Comparison of ENCODE assay signal across 11 cellular contexts in genomic region chr19:5128251-5128931, GRCh38.
DNase-seq lines count a peak whose midpoint lies in the region; ATAC-seq and TF ChIP-seq lines count a peak whose summit lies in the region.
"Had no signal": no experiment of that assay in that cellular context is flagged by ENCODE, and none has a peak within 500 bp of the region (broad histone marks: within the 10 kb centered on the region; RNA-seq: fewer than 3 reads in every experiment).

No MANE protein-coding gene starts in this region.

- no peaks in the 10 kb centered on the region for H3K9me3 ChIP-seq in NT2/D1 (ENCODE audit: insufficient read depth, low read length)

- no peaks in the 10 kb centered on the region for H3K9me3 Mint-ChIP-seq in osteocyte (ENCODE audit: unreplicated experiment)
- H3K9me3 Mint-ChIP-seq in activated T-cell treated with anti-CD3 and anti-CD28 coated beads, Interleukin-2, amount 50 U/mL, for 4 hours, result no peaks in the 10 kb centered on the region
- H3K9me3 Mint-ChIP-seq: stimulated activated naive CD8-positive, alpha-beta T cell treated with anti-CD3 and anti-CD28 coated beads, Interleukin-15, amount 100 ng/mL, for 72 hours had no signal

- TF ChIP-seq CTCF in osteocyte (IDR thresholded peaks at IDR 0.05), result no peak

- no peak overlapping the region for H3K4me3 ChIP-seq in NT2/D1 (ENCODE audit: insufficient read length, low read depth)

- peak overlapping the region; percentile 62 for H3K27ac Mint-ChIP-seq in osteocyte (ENCODE audit: unreplicated experiment)
- H3K27ac Mint-ChIP-seq: stimulated activated naive CD8-positive, alpha-beta T cell treated with anti-CD3 and anti-CD28 coated beads, Interleukin-15, amount 100 ng/mL, for 72 hours had no signal

- no peak overlapping the region for H3K4me3 Mint-ChIP-seq in osteocyte (ENCODE audit: unreplicated experiment)
- H3K4me3 Mint-ChIP-seq in activated T-cell treated with anti-CD3 and anti-CD28 coated beads, Interleukin-2, amount 50 U/mL, for 4 hours, result no peak overlapping the region

- intact Hi-C loops in head of caudate nucleus (cut with DNase I), result no loop called here

- peak; percentile 16 for DNase-seq in Ammon's horn (ENCODE audit: low spot score)
- DNase-seq in NT2/D1 (ENCODE audit: low read depth, low spot score), result no peak
- DNase-seq in head of caudate nucleus, result peak in 23 of 42 donors; percentile 16 to 61 (median 42)
- DNase-seq in osteocyte (ENCODE audit: extremely low spot score, unreplicated experiment), result peak; percentile 92
- DNase-seq in ecto neural progenitor cell (ENCODE audit: low spot score), result no peak
- DNase-seq in globus pallidus (ENCODE audit: low spot score), result no peak
- DNase-seq in stimulated activated CD4-positive, alpha-beta T cell treated with anti-CD3 and anti-CD28 coated beads, Interleukin-2, amount 100 ng/mL, for 24 hours, result no peak
- no peak for DNase-seq in activated T-cell treated with anti-CD3 and anti-CD28 coated beads, Interleukin-2, amount 50 U/mL, for 4 hours
- DNase-seq: activated effector memory CD4-positive, alpha-beta T cell treated with Interleukin-2 at 50 U/mL for 16 hours; foreskin melanocyte; stimulated activated naive CD8-positive, alpha-beta T cell treated with anti-CD3 and anti-CD28 coated beads, Interleukin-15, amount 100 ng/mL, for 72 hours had no signal

- peaks cover 4% of the 10 kb centered on the region for H3K36me3 Mint-ChIP-seq in osteocyte (ENCODE audit: unreplicated experiment)
- H3K36me3 Mint-ChIP-seq in activated T-cell treated with anti-CD3 and anti-CD28 coated beads, Interleukin-2, amount 50 U/mL, for 4 hours (ENCODE audit: insufficient read depth), result peaks cover 4% of the 10 kb centered on the region

- H3K4me1 ChIP-seq in NT2/D1 (ENCODE audit: insufficient read depth, insufficient read length), result peaks cover 51% of the 10 kb centered on the region

- peaks cover 18% of the 10 kb centered on the region for H3K36me3 ChIP-seq in NT2/D1 (ENCODE audit: insufficient read depth, insufficient read length, low read length)

- peak overlapping the region; percentile 73 for H3K9ac ChIP-seq in NT2/D1 (ENCODE audit: insufficient read length, low read depth)

- no peaks in the 10 kb centered on the region for H3K27me3 ChIP-seq in NT2/D1 (ENCODE audit: insufficient read depth, insufficient read length)

- ATAC-seq in activated T-cell treated with anti-CD3 and anti-CD28 coated beads, Interleukin-2, amount 50 U/mL, for 4 hours, result no peak
- ATAC-seq: stimulated activated naive CD8-positive, alpha-beta T cell treated with anti-CD3 and anti-CD28 coated beads, Interleukin-15, amount 100 ng/mL, for 72 hours had no signal

- H3K4me1 Mint-ChIP-seq in osteocyte (ENCODE audit: unreplicated experiment), result peaks cover 39% of the 10 kb centered on the region
- H3K4me1 Mint-ChIP-seq in activated T-cell treated with anti-CD3 and anti-CD28 coated beads, Interleukin-2, amount 50 U/mL, for 4 hours (ENCODE audit: low read depth), result peaks cover 24% of the 10 kb centered on the region

- no peaks in the 10 kb centered on the region for H3K27me3 Mint-ChIP-seq in osteocyte (ENCODE audit: unreplicated experiment)
- no peaks in the 10 kb centered on the region for H3K27me3 Mint-ChIP-seq in activated T-cell treated with anti-CD3 and anti-CD28 coated beads, Interleukin-2, amount 50 U/mL, for 4 hours (ENCODE audit: low read depth)
- H3K27me3 Mint-ChIP-seq: stimulated activated naive CD8-positive, alpha-beta T cell treated with anti-CD3 and anti-CD28 coated beads, Interleukin-15, amount 100 ng/mL, for 72 hours had no signal

Comparison
In these comparisons a context has a peak if more than half of its experiments do, and no peak if none do; other contexts are left out.
1. DNase-seq: peak in Ammon's horn (single experiment), head of caudate nucleus (23 of 42) and osteocyte (single experiment); none in NT2/D1 (single experiment), ecto neural progenitor cell (single experiment), globus pallidus (single experiment), stimulated activated CD4-positive, alpha-beta T cell treated with anti-CD3 and anti-CD28 coated beads, Interleukin-2, amount 100 ng/mL, for 24 hours (0 of 2) and activated T-cell treated with anti-CD3 and anti-CD28 coated beads, Interleukin-2, amount 50 U/mL, for 4 hours (single experiment).